In the genomic region with DNA sequence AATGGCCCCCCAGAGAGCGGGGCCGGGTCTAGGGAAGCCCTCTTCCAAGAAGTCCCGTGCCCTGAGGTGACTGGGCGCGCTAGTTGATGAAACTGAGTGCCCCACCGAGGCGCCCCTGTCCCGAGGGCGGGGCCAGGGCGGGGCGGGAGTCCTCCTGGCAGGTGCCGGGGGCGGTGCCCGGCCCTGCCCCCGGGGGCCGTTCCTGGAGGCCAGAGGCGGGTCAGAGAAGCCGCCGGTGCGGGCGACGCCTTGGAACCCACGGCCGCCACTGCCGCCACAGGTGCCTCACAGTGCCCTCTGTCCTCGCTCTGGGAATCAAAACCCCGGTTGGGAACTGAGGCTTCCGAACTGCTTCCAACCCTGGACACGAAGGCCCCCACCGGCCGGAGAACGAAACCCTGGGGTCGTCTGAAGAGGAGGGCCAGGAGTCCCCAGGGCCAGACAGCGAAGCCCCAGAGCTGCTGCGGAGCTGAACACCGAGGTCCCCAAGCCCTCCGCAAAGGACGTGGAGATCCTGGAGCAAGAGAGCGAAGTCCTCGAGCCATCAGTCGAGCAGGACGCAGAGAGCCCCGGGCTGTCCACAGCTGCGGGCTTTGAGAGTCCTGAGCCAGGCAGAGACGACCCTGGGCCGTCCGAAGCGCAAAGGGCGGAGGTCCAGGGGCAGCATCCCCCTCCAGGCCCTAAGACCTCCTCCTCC, we compare ENCODE assay signal across 8 cellular contexts. TPM values are rescaled to one million over a fixed set of nuclear protein-coding genes. Genes with fewer than 3 reads are reported as not detected.
DNase-seq lines count a peak whose midpoint lies in the region; TF ChIP-seq lines count a peak whose summit lies in the region.

A gene (plus strand): TSS at position 252 of the 697 bp plus-strand sequence. CDS start 524 bp downstream, outside the sequence.

- H3K79me2 ChIP-seq in OCI-LY3 (ENCODE audit: low read length): no peaks in the 10 kb centered on the region

- peak; percentile 33 for DNase-seq in CD1c-positive myeloid dendritic cell (ENCODE audit: extremely low spot score)
- DNase-seq in H7: peak; percentile 74
- DNase-seq in astrocyte of the spinal cord (ENCODE audit: low read depth, low spot score): no peak
- peak; percentile 25 for DNase-seq in inferior parietal cortex (ENCODE audit: extremely low spot score)
- DNase-seq in stimulated activated CD4-positive, alpha-beta T cell treated with anti-CD3 and anti-CD28 coated beads, Interleukin-15, amount 100 ng/mL, for 24 hours: peak; percentile 67
- DNase-seq in GOT3 (lab: John Stamatoyannopoulos, UW): no peak
- no peak for DNase-seq in GDM1 (lab: John Stamatoyannopoulos, UW)

- TF ChIP-seq CTCF in OCI-LY3 (IDR thresholded peaks at IDR 0.05; ENCODE audit: low read depth, low read length) (no peak), astrocyte of the spinal cord (IDR thresholded peaks at IDR 0.05; ENCODE audit: low read depth, low read length) (peak; percentile 12)

- in situ Hi-C loops in astrocyte of the spinal cord (cut with HindIII; ENCODE audit: low sequenced_read_pairs): no loop called here

- no peaks in the 10 kb centered on the region for H4K20me1 ChIP-seq in OCI-LY3 (ENCODE audit: insufficient read depth, low read length)

- H3K4me3 ChIP-seq in H7 (ENCODE audit: insufficient read depth, low read depth, low read length): peak within 1 kb of the TSS; percentile 48
- H3K4me3 ChIP-seq in OCI-LY3 (ENCODE audit: low read length): peak within 1 kb of the TSS; percentile 81
- peak within 1 kb of the TSS; percentile 54 for H3K4me3 ChIP-seq in astrocyte of the spinal cord (ENCODE audit: low read depth, low read length)

- H3K27ac ChIP-seq in OCI-LY3 (ENCODE audit: low read length): peak within 1 kb of the TSS; percentile 37

- no peaks in the 10 kb centered on the region for H3K36me3 ChIP-seq in H7 (replicated peaks; ENCODE audit: control insufficient read depth, insufficient read depth, low read length)
- H3K36me3 ChIP-seq in OCI-LY3 (replicated peaks; ENCODE audit: low read depth, low read length): no peaks in the 10 kb centered on the region

- peaks cover 40% of the 10 kb centered on the region for H3K27me3 ChIP-seq in H7 (ENCODE audit: control insufficient read depth, insufficient read depth, low read length)
- H3K27me3 ChIP-seq in OCI-LY3 (ENCODE audit: low read depth, low read length): no peaks in the 10 kb centered on the region

- no peaks in the 10 kb centered on the region for H3K9me3 ChIP-seq in OCI-LY3 (ENCODE audit: insufficient read depth, low read length)

- peak within 1 kb of the TSS; percentile 75 for H3K9ac ChIP-seq in OCI-LY3 (ENCODE audit: low read length)

- peak within 1 kb of the TSS; percentile 89 for H2AFZ ChIP-seq in OCI-LY3 (ENCODE audit: low read depth, low read length)

- H3K4me2 ChIP-seq in OCI-LY3 (ENCODE audit: low read length): peak within 1 kb of the TSS; percentile 91

- H3K4me1 ChIP-seq in OCI-LY3 (ENCODE audit: low read length): peaks cover 17% of the 10 kb centered on the region

RNA-seq across cellular contexts. Expression of the gene that starts here (rescaled TPM):
- 0.52 and 0.92 TPM in 2 replicates for total RNA-seq in H7 (2014; rRNA removed; shearing (Covaris generic))

Comparison
In these comparisons a context has a peak if more than half of its experiments do, and no peak if none do; other contexts are left out.
1. Peak in DNase-seq and H3K4me3 ChIP-seq in H7; RNA of the gene not detected or under 1 TPM.
2. DNase-seq: peak in CD1c-positive myeloid dendritic cell (single experiment), inferior parietal cortex (single experiment) and stimulated activated CD4-positive, alpha-beta T cell treated with anti-CD3 and anti-CD28 coated beads, Interleukin-15, amount 100 ng/mL, for 24 hours (single experiment); none in astrocyte of the spinal cord (single experiment), GOT3 (single experiment) and GDM1 (single experiment).
3. Peak in every context shown above with its lines, with median percentiles within 50 percentile points of each other: H3K4me3 ChIP-seq.